ENCODE assay signal across 8 cellular contexts in the genomic region with DNA sequence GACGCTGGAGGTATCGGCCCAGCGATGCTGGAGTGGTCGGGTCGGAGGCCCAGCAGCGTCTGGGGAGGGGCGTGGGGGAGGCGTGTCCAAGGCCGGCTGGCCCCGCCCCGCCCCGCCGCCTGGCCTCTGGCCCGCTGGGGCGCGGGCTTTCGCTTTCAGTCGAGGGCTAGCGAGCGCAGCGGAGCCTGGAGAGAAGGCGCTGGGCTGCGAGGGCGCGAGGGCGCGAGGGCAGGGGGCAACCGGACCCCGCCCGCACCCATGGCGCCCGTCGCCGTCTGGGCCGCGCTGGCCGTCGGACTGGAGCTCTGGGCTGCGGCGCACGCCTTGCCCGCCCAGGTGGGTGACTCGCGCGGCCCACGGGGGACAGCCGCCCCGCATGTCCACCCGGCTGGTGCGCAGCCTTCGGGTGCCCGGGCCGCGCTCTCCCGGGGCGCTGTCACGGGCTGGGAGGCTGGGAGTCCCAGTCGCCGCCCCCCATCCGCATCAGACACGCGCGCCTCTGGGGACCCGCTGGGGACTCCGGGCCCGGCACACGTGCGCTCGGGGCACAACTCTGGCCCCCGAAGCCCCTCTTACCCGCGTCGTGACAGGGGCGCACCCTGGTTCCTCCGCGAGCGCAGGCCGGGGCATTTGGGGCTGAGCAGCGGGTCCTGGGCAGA. TPM values are rescaled to one million over a fixed set of nuclear protein-coding genes. Genes with fewer than 3 reads are reported as not detected.
DNase-seq lines count a peak whose midpoint lies in the region; ATAC-seq lines count a peak whose summit lies in the region.

A gene (plus strand): TSS at position 158 of the 659 bp plus-strand sequence. CDS start 101 bp downstream, at position 259.

- H3K4me1 Mint-ChIP-seq in T-helper 17 cell: peaks cover 65% of the 10 kb centered on the region

- peak within 1 kb of the TSS; percentile 100 for H3K27ac Mint-ChIP-seq in T-helper 17 cell

- DNase-seq in NCI-H1436 (lab: John Stamatoyannopoulos, UW) (peak; percentile 17), NCI-H1436 treated with DMSO at 0.1 percent for 48 hours (lab: John Stamatoyannopoulos, UW) (no peak), T-helper 17 cell (peak; percentile 54 to 67 (median 63)), astrocyte of the hippocampus (ENCODE audit: low read depth, low spot score) (peak; percentile 75), NCI-H1694 treated with DMSO at 0.1 percent for 48 hours (lab: John Stamatoyannopoulos, UW) (no peak)
- DNase-seq in stimulated activated CD4-positive, alpha-beta T cell treated with anti-CD3 and anti-CD28 coated beads, Interleukin-12 subunit alpha, Interleukin-12 subunit beta, amount 100 ng/mL, for 24 hours (ENCODE audit: low read depth in 2 of 2): peak; percentile 47 to 65

- H3K36me3 Mint-ChIP-seq in T-helper 17 cell (ENCODE audit: low read depth): peaks cover 12% of the 10 kb centered on the region

- ATAC-seq in HG03095 (IDR thresholded peaks at IDR 0.05; ENCODE audit: unreplicated experiment) (peak; percentile 39), T-helper 17 cell (peak; percentile 66)

- H3K4me1 ChIP-seq in iPS-15b (ENCODE audit: control insufficient read depth, insufficient read depth, low read length): no peaks in the 10 kb centered on the region

- H3K27me3 ChIP-seq in iPS-15b (ENCODE audit: control insufficient read depth, insufficient read depth, low read length): peaks cover 31% of the 10 kb centered on the region

- H3K9me3 ChIP-seq in T-helper 17 cell (ENCODE audit: control insufficient read depth, low read length, poor library complexity, severe bottlenecking) (no peaks in the 10 kb centered on the region), iPS-15b (ENCODE audit: control insufficient read depth, insufficient read depth, low read length) (no peaks in the 10 kb centered on the region)

- peak within 1 kb of the TSS; percentile 100 for H3K4me3 Mint-ChIP-seq in T-helper 17 cell

- no peak within 1 kb of the TSS for H3K9ac ChIP-seq in iPS-15b (ENCODE audit: low read depth, low read length)

- no peaks in the 10 kb centered on the region for H3K27me3 Mint-ChIP-seq in T-helper 17 cell

- peak within 1 kb of the TSS; percentile 18 for H3K4me3 ChIP-seq in iPS-15b (ENCODE audit: low read depth, low read length)

- no peaks in the 10 kb centered on the region for H3K36me3 ChIP-seq in iPS-15b (ENCODE audit: control insufficient read depth, insufficient read depth, low read length)

RNA-seq across cellular contexts. Expression of the gene that starts here (rescaled TPM):
- total RNA-seq in T-helper 17 cell: 100 to 1,000 TPM; 127 to 132 TPM

Comparison
In these comparisons a context has a peak if more than half of its experiments do, and no peak if none do; other contexts are left out.
1. DNase-seq: peak in NCI-H1436 (single experiment), T-helper 17 cell (3 of 3), astrocyte of the hippocampus (single experiment) and stimulated activated CD4-positive, alpha-beta T cell treated with anti-CD3 and anti-CD28 coated beads, Interleukin-12 subunit alpha, Interleukin-12 subunit beta, amount 100 ng/mL, for 24 hours (2 of 2); none in NCI-H1436 treated with DMSO at 0.1 percent for 48 hours (single experiment) and NCI-H1694 treated with DMSO at 0.1 percent for 48 hours (single experiment).